Comparison of ENCODE assay signal across 18 cellular contexts in the genomic region with DNA sequence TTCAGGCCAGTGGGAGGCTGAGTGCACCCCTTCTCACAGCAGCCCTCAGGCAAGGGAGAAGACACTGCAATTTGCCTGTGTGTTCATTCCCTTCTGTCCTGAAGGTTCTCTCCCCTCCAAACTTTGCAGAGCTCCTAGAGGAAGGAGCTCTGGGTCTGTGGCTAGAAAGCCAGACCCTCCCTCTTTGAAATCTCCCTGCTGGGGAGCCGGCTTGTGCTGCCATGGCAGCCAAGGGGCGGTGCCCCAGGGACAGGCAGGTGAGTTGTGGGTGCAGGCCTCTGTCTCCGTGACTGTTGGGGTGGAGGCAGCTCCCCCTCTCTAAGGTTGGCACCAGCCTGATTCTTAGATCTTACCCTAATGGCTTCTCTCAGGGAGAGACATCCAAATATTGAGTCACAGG. TPM values are rescaled to one million over a fixed set of nuclear protein-coding genes. Genes with fewer than 3 reads are reported as not detected.
"Had no signal": no experiment of that assay in that cellular context is flagged by ENCODE, and none has a peak within 500 bp of the region (broad histone marks: within the 10 kb centered on the region; RNA-seq: fewer than 3 reads in every experiment).

No MANE protein-coding gene starts in this region.

- H3K27me3 ChIP-seq: adrenal gland, hepatocyte, upper lobe of right lung had no signal

- H3K4me1 ChIP-seq: adrenal gland had no signal

- H3K36me3 ChIP-seq: adrenal gland, thoracic aorta, upper lobe of right lung had no signal

- H3K9me3 Mint-ChIP-seq: activated B cell treated with CpG ODN at 0.5 μM for 24 hours; activated CD8-positive, alpha-beta T cell treated with anti-CD3 and anti-CD28 coated beads for 36 hours; activated naive CD4-positive, alpha-beta T cell treated with anti-CD3 and anti-CD28 coated beads, Interleukin-2, amount 10 ng/mL, durations not matched to agents 7 days and 5 days; activated T-cell treated with anti-CD3 and anti-CD28 coated beads, Interleukin-2, amount 50 U/mL, for 4 hours; mesothelial cell of epicardium; natural killer cell treated with Interleukin-12 subunit alpha and Interleukin-12 subunit beta and Interleukin-15 and Interleukin-18, amount 100 ng/mL, for 72 hours; stimulated activated naive B cell treated with anti-CD40 and anti-IgM and Interleukin-4, amounts not matched to agents 10 μg/mL and 1 μg/mL and 100 μg/mL, for 72 hours had no signal

- H3K27ac ChIP-seq: adrenal gland, hepatocyte, upper lobe of right lung had no signal

- H3K4me1 Mint-ChIP-seq: activated B cell treated with CpG ODN at 0.5 μM for 24 hours; stimulated activated naive B cell treated with anti-CD40 and anti-IgM and Interleukin-4, amounts not matched to agents 10 μg/mL and 1 μg/mL and 100 μg/mL, for 72 hours had no signal

- DNase-seq: activated B cell treated with CpG ODN at 0.5 μM for 24 hours; activated CD4-positive, alpha-beta T cell treated with anti-CD3 and anti-CD28 coated beads for 48 hours; activated CD8-positive, alpha-beta T cell treated with anti-CD3 and anti-CD28 coated beads for 36 hours; activated naive CD4-positive, alpha-beta T cell treated with anti-CD3 and anti-CD28 coated beads, Interleukin-2, amount 10 ng/mL, durations not matched to agents 7 days and 5 days; activated T-cell treated with anti-CD3 and anti-CD28 coated beads, Interleukin-2, amount 50 U/mL, for 4 hours; adrenal gland; effector memory CD4-positive, alpha-beta T cell; posterior cingulate gyrus; retina; stimulated activated naive B cell treated with anti-CD40 and anti-IgM and Interleukin-4, amounts not matched to agents 10 μg/mL and 1 μg/mL and 100 μg/mL, for 72 hours; SW 1271; upper lobe of right lung had no signal

- H3K4me3 Mint-ChIP-seq: activated B cell treated with CpG ODN at 0.5 μM for 24 hours; activated CD8-positive, alpha-beta T cell treated with anti-CD3 and anti-CD28 coated beads for 36 hours; activated naive CD4-positive, alpha-beta T cell treated with anti-CD3 and anti-CD28 coated beads, Interleukin-2, amount 10 ng/mL, durations not matched to agents 7 days and 5 days; activated T-cell treated with anti-CD3 and anti-CD28 coated beads, Interleukin-2, amount 50 U/mL, for 4 hours; mesothelial cell of epicardium; natural killer cell treated with Interleukin-12 subunit alpha and Interleukin-12 subunit beta and Interleukin-15 and Interleukin-18, amount 100 ng/mL, for 72 hours; stimulated activated naive B cell treated with anti-CD40 and anti-IgM and Interleukin-4, amounts not matched to agents 10 μg/mL and 1 μg/mL and 100 μg/mL, for 72 hours had no signal

- H3K9me3 ChIP-seq: adrenal gland, thoracic aorta, upper lobe of right lung had no signal

- ATAC-seq: activated CD8-positive, alpha-beta T cell treated with anti-CD3 and anti-CD28 coated beads for 36 hours; stimulated activated naive B cell treated with anti-CD40 and anti-IgM and Interleukin-4, amounts not matched to agents 10 μg/mL and 1 μg/mL and 100 μg/mL, for 72 hours had no signal

- H3K27ac Mint-ChIP-seq: activated B cell treated with CpG ODN at 0.5 μM for 24 hours; activated CD8-positive, alpha-beta T cell treated with anti-CD3 and anti-CD28 coated beads for 36 hours; activated naive CD4-positive, alpha-beta T cell treated with anti-CD3 and anti-CD28 coated beads, Interleukin-2, amount 10 ng/mL, durations not matched to agents 7 days and 5 days; mesothelial cell of epicardium; stimulated activated naive B cell treated with anti-CD40 and anti-IgM and Interleukin-4, amounts not matched to agents 10 μg/mL and 1 μg/mL and 100 μg/mL, for 72 hours had no signal

- H3K4me3 ChIP-seq: adrenal gland, hepatocyte, lung, thoracic aorta, upper lobe of right lung had no signal

- H3K27me3 Mint-ChIP-seq: activated B cell treated with CpG ODN at 0.5 μM for 24 hours; activated CD8-positive, alpha-beta T cell treated with anti-CD3 and anti-CD28 coated beads for 36 hours; activated naive CD4-positive, alpha-beta T cell treated with anti-CD3 and anti-CD28 coated beads, Interleukin-2, amount 10 ng/mL, durations not matched to agents 7 days and 5 days; stimulated activated naive B cell treated with anti-CD40 and anti-IgM and Interleukin-4, amounts not matched to agents 10 μg/mL and 1 μg/mL and 100 μg/mL, for 72 hours had no signal

RNA-seq across cellular contexts. Expression of gene OLFML2B, which starts 53.0 kb away (rescaled TPM):
- total RNA-seq: activated B cell treated with CpG ODN at 0.5 μM for 24 hours; activated CD8-positive, alpha-beta T cell treated with anti-CD3 and anti-CD28 coated beads for 36 hours; natural killer cell treated with Interleukin-12 subunit alpha and Interleukin-12 subunit beta and Interleukin-15 and Interleukin-18, amount 100 ng/mL, for 72 hours had no signal
- polyA plus RNA-seq: keratinocyte had no signal
